ENCODE assay signal across 1 cellular context in genomic region chr9:35905912-35906679, GRCh38.
A peak's percentile ranks its signal among the peaks of the same experiment; 100 is the strongest.
TF ChIP-seq lines count a peak whose summit lies in the region.

TSS of gene HRCT1 (plus strand) at chr9:35906202. CDS start at chr9:35906288, 86 bp downstream.

TF ChIP-seq in HepG2, 621 proteins besides CTCF, POLR2A, EP300 and RAD21 (continued from another document and continues in another):
- no peak for TF ChIP-seq ZNF577 (CRISPR knock-in tag; IDR thresholded peaks at IDR 0.05; ENCODE audit: borderline replicate concordance, low read depth)
- TF ChIP-seq MYC (CRISPR knock-in tag; IDR thresholded peaks at IDR 0.05; ENCODE audit: borderline replicate concordance), result peak; percentile 53; the same call in 1 of the 2 replicates
- peak; percentile 30; the same call in 1 of the 2 replicates for TF ChIP-seq MEIS1 (CRISPR knock-in tag; IDR thresholded peaks at IDR 0.05; ENCODE audit: borderline replicate concordance)
- TF ChIP-seq, protein P1, sequence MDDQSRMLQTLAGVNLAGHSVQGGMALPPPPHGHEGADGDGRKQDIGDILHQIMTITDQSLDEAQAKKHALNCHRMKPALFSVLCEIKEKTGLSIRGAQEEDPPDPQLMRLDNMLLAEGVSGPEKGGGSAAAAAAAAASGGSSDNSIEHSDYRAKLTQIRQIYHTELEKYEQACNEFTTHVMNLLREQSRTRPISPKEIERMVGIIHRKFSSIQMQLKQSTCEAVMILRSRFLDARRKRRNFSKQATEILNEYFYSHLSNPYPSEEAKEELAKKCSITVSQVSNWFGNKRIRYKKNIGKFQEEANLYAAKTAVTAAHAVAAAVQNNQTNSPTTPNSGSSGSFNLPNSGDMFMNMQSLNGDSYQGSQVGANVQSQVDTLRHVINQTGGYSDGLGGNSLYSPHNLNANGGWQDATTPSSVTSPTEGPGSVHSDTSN (CRISPR knock-in tag; IDR thresholded peaks at IDR 0.05; ENCODE audit: borderline replicate concordance), result no peak
- no peak for TF ChIP-seq ZNF570 (CRISPR knock-in tag; IDR thresholded peaks at IDR 0.05; ENCODE audit: borderline replicate concordance)
- no peak for TF ChIP-seq ZEB1 (IDR thresholded peaks at IDR 0.05; ENCODE audit: insufficient replicate concordance, low read depth)
- no peak for TF ChIP-seq ZSCAN25 (CRISPR knock-in tag; IDR thresholded peaks at IDR 0.05)
- no peak for TF ChIP-seq AGO2 (optimal IDR thresholded peaks at IDR 0.05; ENCODE audit: low read depth, low read length)
- no peak for TF ChIP-seq ZBTB42 (CRISPR knock-in tag; IDR thresholded peaks at IDR 0.05)
- 0 out of 2 replicates have a peak, but pooled peaks have one; percentile 56 for TF ChIP-seq ADNP (CRISPR knock-in tag; IDR thresholded peaks at IDR 0.05)
- TF ChIP-seq RBAK (CRISPR knock-in tag; IDR thresholded peaks at IDR 0.05), result no peak
- TF ChIP-seq, protein P2, sequence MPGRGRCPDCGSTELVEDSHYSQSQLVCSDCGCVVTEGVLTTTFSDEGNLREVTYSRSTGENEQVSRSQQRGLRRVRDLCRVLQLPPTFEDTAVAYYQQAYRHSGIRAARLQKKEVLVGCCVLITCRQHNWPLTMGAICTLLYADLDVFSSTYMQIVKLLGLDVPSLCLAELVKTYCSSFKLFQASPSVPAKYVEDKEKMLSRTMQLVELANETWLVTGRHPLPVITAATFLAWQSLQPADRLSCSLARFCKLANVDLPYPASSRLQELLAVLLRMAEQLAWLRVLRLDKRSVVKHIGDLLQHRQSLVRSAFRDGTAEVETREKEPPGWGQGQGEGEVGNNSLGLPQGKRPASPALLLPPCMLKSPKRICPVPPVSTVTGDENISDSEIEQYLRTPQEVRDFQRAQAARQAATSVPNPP (CRISPR knock-in tag; IDR thresholded peaks at IDR 0.05), result no peak
- TF ChIP-seq ZNF883 (CRISPR knock-in tag; IDR thresholded peaks at IDR 0.05; ENCODE audit: not compliant biosample characterization), result no peak
- TF ChIP-seq DNMT1 (CRISPR knock-in tag; IDR thresholded peaks at IDR 0.05), result no peak
- no peak for TF ChIP-seq ZNF407 (CRISPR knock-in tag; IDR thresholded peaks at IDR 0.05; ENCODE audit: not compliant biosample characterization)
- TF ChIP-seq, protein P3, sequence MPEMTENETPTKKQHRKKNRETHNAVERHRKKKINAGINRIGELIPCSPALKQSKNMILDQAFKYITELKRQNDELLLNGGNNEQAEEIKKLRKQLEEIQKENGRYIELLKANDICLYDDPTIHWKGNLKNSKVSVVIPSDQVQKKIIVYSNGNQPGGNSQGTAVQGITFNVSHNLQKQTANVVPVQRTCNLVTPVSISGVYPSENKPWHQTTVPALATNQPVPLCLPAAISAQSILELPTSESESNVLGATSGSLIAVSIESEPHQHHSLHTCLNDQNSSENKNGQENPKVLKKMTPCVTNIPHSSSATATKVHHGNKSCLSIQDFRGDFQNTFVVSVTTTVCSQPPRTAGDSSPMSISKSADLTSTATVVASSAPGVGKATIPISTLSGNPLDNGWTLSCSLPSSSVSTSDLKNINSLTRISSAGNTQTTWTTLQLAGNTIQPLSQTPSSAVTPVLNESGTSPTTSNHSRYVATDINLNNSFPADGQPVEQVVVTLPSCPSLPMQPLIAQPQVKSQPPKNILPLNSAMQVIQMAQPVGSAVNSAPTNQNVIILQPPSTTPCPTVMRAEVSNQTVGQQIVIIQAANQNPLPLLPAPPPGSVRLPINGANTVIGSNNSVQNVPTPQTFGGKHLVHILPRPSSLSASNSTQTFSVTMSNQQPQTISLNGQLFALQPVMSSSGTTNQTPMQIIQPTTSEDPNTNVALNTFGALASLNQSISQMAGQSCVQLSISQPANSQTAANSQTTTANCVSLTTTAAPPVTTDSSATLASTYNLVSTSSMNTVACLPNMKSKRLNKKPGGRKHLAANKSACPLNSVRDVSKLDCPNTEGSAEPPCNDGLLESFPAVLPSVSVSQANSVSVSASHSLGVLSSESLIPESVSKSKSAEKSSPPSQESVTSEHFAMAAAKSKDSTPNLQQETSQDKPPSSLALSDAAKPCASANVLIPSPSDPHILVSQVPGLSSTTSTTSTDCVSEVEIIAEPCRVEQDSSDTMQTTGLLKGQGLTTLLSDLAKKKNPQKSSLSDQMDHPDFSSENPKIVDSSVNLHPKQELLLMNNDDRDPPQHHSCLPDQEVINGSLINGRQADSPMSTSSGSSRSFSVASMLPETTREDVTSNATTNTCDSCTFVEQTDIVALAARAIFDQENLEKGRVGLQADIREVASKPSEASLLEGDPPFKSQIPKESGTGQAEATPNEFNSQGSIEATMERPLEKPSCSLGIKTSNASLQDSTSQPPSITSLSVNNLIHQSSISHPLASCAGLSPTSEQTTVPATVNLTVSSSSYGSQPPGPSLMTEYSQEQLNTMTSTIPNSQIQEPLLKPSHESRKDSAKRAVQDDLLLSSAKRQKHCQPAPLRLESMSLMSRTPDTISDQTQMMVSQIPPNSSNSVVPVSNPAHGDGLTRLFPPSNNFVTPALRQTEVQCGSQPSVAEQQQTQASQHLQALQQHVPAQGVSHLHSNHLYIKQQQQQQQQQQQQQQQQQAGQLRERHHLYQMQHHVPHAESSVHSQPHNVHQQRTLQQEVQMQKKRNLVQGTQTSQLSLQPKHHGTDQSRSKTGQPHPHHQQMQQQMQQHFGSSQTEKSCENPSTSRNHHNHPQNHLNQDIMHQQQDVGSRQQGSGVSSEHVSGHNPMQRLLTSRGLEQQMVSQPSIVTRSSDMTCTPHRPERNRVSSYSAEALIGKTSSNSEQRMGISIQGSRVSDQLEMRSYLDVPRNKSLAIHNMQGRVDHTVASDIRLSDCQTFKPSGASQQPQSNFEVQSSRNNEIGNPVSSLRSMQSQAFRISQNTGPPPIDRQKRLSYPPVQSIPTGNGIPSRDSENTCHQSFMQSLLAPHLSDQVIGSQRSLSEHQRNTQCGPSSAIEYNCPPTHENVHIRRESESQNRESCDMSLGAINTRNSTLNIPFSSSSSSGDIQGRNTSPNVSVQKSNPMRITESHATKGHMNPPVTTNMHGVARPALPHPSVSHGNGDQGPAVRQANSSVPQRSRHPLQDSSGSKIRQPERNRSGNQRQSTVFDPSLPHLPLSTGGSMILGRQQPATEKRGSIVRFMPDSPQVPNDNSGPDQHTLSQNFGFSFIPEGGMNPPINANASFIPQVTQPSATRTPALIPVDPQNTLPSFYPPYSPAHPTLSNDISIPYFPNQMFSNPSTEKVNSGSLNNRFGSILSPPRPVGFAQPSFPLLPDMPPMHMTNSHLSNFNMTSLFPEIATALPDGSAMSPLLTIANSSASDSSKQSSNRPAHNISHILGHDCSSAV (CRISPR knock-in tag; IDR thresholded peaks at IDR 0.05; ENCODE audit: borderline replicate concordance), result no peak
- TF ChIP-seq ARID2 (CRISPR knock-in tag; IDR thresholded peaks at IDR 0.05; ENCODE audit: borderline replicate concordance), result no peak
- TF ChIP-seq RORA (CRISPR knock-in tag; IDR thresholded peaks at IDR 0.05), result no peak
- TF ChIP-seq ZNF335 (CRISPR knock-in tag; IDR thresholded peaks at IDR 0.05), result no peak
- peak; percentile 94 for TF ChIP-seq ZNF263 (CRISPR knock-in tag; IDR thresholded peaks at IDR 0.05)
- no peak for TF ChIP-seq GPN1 (CRISPR knock-in tag; IDR thresholded peaks at IDR 0.05; ENCODE audit: borderline replicate concordance)
- 0 out of 2 replicates have a peak, but pooled peaks have one; percentile 74 for TF ChIP-seq ZNF644 (CRISPR knock-in tag; IDR thresholded peaks at IDR 0.05; ENCODE audit: low read depth)
- no peak for TF ChIP-seq ZNF317 (CRISPR knock-in tag; IDR thresholded peaks at IDR 0.05)
- TF ChIP-seq ZNF737 (CRISPR knock-in tag; IDR thresholded peaks at IDR 0.05; ENCODE audit: borderline replicate concordance), result no peak
- no peak for TF ChIP-seq CC2D1A (CRISPR knock-in tag; IDR thresholded peaks at IDR 0.05)
- TF ChIP-seq PCBP1 (IDR thresholded peaks at IDR 0.05; ENCODE audit: borderline replicate concordance, low read depth, low read length), result no peak
- TF ChIP-seq NPAS2 (CRISPR knock-in tag; IDR thresholded peaks at IDR 0.05; ENCODE audit: borderline replicate concordance), result no peak
- no peak for TF ChIP-seq ZNF180 (CRISPR knock-in tag; IDR thresholded peaks at IDR 0.05; ENCODE audit: borderline replicate concordance, low read depth)
- peak; percentile 74 for TF ChIP-seq UBTF (CRISPR knock-in tag; IDR thresholded peaks at IDR 0.05)
- no peak for TF ChIP-seq GZF1 (CRISPR knock-in tag; IDR thresholded peaks at IDR 0.05)
- no peak for TF ChIP-seq ZNF513 (CRISPR knock-in tag; conservative IDR thresholded peaks at IDR 0.05)
- no peak for TF ChIP-seq ONECUT2 (CRISPR knock-in tag; IDR thresholded peaks at IDR 0.05)
- TF ChIP-seq SP1 (IDR thresholded peaks at IDR 0.05), result no peak
- TF ChIP-seq SP1 (CRISPR knock-in tag; IDR thresholded peaks at IDR 0.05), result peak; percentile 55; the same call in 1 of the 2 replicates
- TF ChIP-seq ARNT2 (CRISPR knock-in tag; IDR thresholded peaks at IDR 0.05; ENCODE audit: low read depth), result no peak
- TF ChIP-seq RFXAP (CRISPR knock-in tag; IDR thresholded peaks at IDR 0.05; ENCODE audit: borderline replicate concordance), result no peak
- no peak for TF ChIP-seq PLSCR1 (CRISPR knock-in tag; IDR thresholded peaks at IDR 0.05; ENCODE audit: borderline replicate concordance)
- TF ChIP-seq YEATS4 (CRISPR knock-in tag; IDR thresholded peaks at IDR 0.05; ENCODE audit: borderline replicate concordance), result no peak; the same call in 1 of the 2 replicates
